ENCODE assay signal across 1 cellular context in the genomic region with DNA sequence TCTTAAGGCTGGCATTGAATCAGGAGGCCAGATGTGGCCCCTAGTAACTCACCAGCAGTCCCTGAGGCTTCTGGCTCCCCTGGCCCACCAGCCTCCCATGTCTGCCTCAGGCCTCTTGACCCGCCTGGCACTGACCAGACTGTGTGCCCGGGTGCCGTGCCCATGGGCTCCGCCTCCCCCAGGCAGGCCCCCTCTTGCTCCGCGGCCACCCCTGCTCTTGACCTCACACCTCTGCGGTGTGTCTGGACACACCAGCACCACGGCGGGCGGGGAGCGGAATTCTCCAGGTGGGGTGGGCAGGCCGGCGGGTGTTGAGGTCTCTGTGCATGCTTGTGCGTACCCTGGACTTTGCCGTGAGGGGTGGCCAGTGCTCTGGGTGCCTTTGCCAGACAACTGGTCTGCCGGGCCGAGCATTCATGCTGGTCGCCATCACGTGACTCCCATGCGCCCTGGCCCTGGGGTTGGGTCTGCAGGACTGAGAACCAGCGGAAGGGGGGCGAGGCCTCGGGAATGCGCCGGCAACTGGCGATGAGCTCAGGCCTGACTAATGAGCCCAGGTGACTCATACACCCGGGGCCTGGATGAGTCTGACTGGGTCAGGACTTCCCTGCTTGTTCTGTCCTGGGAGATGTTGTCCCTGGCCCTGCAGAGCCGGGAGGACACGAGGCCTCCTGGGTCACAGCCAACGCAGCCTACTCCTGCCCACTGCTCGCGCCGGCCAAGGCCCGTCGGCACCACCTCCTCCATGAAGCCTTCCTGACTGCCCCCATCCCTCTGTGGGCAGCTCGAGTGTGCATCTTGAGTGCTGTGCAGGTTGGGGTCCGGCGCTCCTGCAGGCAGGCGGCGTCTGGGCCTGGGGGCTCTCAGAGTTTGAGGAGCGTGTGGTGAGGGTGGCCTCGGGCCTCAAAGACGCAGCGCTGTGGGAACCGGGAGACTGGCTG.
TF ChIP-seq lines count a peak whose summit lies in the region.

No MANE protein-coding gene starts in this region.

TF ChIP-seq in K562, 482 proteins besides CTCF, POLR2A, EP300 and RAD21 (continued from another document):
- TF ChIP-seq TOE1 (IDR thresholded peaks at IDR 0.05; ENCODE audit: borderline replicate concordance) (peak; percentile 94), TOE1 (CRISPR knock-in tag; IDR thresholded peaks at IDR 0.05; ENCODE audit: borderline replicate concordance, low read depth) (no peak), ZFX (CRISPR knock-in tag; IDR thresholded peaks at IDR 0.05) (peak; percentile 59), LARP7 (IDR thresholded peaks at IDR 0.05) (no peak), EWSR1 (IDR thresholded peaks at IDR 0.05; ENCODE audit: borderline replicate concordance, low read depth, partially characterized antibody) (no peak), RBM15 (IDR thresholded peaks at IDR 0.05; ENCODE audit: insufficient read depth, low read length) (no peak), PHF21A (IDR thresholded peaks at IDR 0.05; ENCODE audit: borderline replicate concordance, low read depth) (no peak), HMG20B (CRISPR knock-in tag; IDR thresholded peaks at IDR 0.05) (no peak), CCAR2 (IDR thresholded peaks at IDR 0.05; ENCODE audit: low read depth, low read length) (no peak), GTF2F1 (IDR thresholded peaks at IDR 0.05; ENCODE audit: low read depth, low read length) (no peak), KLF13 (tag; IDR thresholded peaks at IDR 0.05; ENCODE audit: borderline replicate concordance, low read depth) (no peak), ATF1 (CRISPR knock-in tag; IDR thresholded peaks at IDR 0.05) (no peak), ATF1 (tag; IDR thresholded peaks at IDR 0.05) (no peak), ZNF77 (CRISPR knock-in tag; IDR thresholded peaks at IDR 0.05) (no peak), NFIX (CRISPR knock-in tag; IDR thresholded peaks at IDR 0.05; ENCODE audit: low read depth) (no peak), PRMT5 (CRISPR knock-in tag; IDR thresholded peaks at IDR 0.05) (no peak), PML (IDR thresholded peaks at IDR 0.05; ENCODE audit: low read length) (no peak), TCF7 (IDR thresholded peaks at IDR 0.05; ENCODE audit: borderline replicate concordance) (no peak), GTF2E2 (tag; IDR thresholded peaks at IDR 0.05) (no peak), KDM4B (IDR thresholded peaks at IDR 0.05; ENCODE audit: borderline replicate concordance in 2 of 2, low read depth in 1 of 2) (no peak), NONO (IDR thresholded peaks at IDR 0.05; ENCODE audit: low read depth in 2 of 2, low read length in 1 of 2) (no peak), ZNF444 (CRISPR knock-in tag; IDR thresholded peaks at IDR 0.05) (no peak), RNF2 (IDR thresholded peaks at IDR 0.05) (no peak), ZNF143 (CRISPR knock-in tag; IDR thresholded peaks at IDR 0.05) (no peak), ZBTB7A (IDR thresholded peaks at IDR 0.05; ENCODE audit: borderline replicate concordance, control insufficient read depth, low read depth, low read length) (peak; percentile 79; the same call in 1 of the 2 replicates), STAG1 (CRISPR knock-in tag; IDR thresholded peaks at IDR 0.05; ENCODE audit: borderline replicate concordance) (no peak), ARNT (IDR thresholded peaks at IDR 0.05) (no peak), RFX5 (IDR thresholded peaks at IDR 0.05; ENCODE audit: low read depth, low read length) (no peak), BDP1 (IDR thresholded peaks at IDR 0.05; ENCODE audit: insufficient read depth, insufficient read length) (no peak), ZNF785 (CRISPR knock-in tag; IDR thresholded peaks at IDR 0.05) (no peak), ASH1L (IDR thresholded peaks at IDR 0.05; ENCODE audit: borderline replicate concordance, low read depth, partially characterized antibody) (no peak), ZNF75A (CRISPR knock-in tag; IDR thresholded peaks at IDR 0.05) (no peak), CHCHD3 (CRISPR knock-in tag; IDR thresholded peaks at IDR 0.05) (no peak), KAT2B (IDR thresholded peaks at IDR 0.05; ENCODE audit: low read depth, low read length) (no peak), KLF16 (IDR thresholded peaks at IDR 0.05) (no peak), ZKSCAN1 (IDR thresholded peaks at IDR 0.05; ENCODE audit: low read depth, low read length) (no peak)
- TF ChIP-seq, protein P1, sequence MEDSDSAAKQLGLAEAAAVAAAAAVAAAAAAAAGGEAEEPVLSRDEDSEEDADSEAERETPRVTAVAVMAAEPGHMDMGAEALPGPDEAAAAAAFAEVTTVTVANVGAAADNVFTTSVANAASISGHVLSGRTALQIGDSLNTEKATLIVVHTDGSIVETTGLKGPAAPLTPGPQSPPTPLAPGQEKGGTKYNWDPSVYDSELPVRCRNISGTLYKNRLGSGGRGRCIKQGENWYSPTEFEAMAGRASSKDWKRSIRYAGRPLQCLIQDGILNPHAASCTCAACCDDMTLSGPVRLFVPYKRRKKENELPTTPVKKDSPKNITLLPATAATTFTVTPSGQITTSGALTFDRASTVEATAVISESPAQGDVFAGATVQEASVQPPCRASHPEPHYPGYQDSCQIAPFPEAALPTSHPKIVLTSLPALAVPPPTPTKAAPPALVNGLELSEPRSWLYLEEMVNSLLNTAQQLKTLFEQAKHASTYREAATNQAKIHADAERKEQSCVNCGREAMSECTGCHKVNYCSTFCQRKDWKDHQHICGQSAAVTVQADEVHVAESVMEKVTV (CRISPR knock-in tag; IDR thresholded peaks at IDR 0.05): no peak
- TF ChIP-seq, protein P2, sequence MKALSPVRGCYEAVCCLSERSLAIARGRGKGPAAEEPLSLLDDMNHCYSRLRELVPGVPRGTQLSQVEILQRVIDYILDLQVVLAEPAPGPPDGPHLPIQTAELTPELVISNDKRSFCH (CRISPR knock-in tag; IDR thresholded peaks at IDR 0.05): no peak
- TF ChIP-seq, protein P2 (tag; IDR thresholded peaks at IDR 0.05): no peak
- TF ChIP-seq, protein P3, sequence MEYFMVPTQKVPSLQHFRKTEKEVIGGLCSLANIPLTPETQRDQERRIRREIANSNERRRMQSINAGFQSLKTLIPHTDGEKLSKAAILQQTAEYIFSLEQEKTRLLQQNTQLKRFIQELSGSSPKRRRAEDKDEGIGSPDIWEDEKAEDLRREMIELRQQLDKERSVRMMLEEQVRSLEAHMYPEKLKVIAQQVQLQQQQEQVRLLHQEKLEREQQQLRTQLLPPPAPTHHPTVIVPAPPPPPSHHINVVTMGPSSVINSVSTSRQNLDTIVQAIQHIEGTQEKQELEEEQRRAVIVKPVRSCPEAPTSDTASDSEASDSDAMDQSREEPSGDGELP (CRISPR knock-in tag; IDR thresholded peaks at IDR 0.05; ENCODE audit: borderline replicate concordance): peak; percentile 54; the same call in 1 of the 2 replicates
- TF ChIP-seq, protein P4, sequence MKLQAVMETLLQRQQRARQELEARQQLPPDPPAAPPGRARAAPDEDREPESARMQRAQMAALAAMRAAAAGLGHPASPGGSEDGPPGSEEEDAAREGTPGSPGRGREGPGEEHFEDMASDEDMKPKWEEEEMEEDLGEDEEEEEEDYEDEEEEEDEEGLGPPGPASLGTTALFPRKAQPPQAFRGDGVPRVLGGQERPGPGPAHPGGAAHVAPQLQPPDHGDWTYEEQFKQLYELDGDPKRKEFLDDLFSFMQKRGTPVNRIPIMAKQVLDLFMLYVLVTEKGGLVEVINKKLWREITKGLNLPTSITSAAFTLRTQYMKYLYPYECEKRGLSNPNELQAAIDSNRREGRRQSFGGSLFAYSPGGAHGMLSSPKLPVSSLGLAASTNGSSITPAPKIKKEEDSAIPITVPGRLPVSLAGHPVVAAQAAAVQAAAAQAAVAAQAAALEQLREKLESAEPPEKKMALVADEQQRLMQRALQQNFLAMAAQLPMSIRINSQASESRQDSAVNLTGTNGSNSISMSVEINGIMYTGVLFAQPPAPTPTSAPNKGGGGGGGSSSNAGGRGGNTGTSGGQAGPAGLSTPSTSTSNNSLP (IDR thresholded peaks at IDR 0.05; ENCODE audit: borderline replicate concordance, low read depth, low read length): no peak
- TF ChIP-seq, protein P5, sequence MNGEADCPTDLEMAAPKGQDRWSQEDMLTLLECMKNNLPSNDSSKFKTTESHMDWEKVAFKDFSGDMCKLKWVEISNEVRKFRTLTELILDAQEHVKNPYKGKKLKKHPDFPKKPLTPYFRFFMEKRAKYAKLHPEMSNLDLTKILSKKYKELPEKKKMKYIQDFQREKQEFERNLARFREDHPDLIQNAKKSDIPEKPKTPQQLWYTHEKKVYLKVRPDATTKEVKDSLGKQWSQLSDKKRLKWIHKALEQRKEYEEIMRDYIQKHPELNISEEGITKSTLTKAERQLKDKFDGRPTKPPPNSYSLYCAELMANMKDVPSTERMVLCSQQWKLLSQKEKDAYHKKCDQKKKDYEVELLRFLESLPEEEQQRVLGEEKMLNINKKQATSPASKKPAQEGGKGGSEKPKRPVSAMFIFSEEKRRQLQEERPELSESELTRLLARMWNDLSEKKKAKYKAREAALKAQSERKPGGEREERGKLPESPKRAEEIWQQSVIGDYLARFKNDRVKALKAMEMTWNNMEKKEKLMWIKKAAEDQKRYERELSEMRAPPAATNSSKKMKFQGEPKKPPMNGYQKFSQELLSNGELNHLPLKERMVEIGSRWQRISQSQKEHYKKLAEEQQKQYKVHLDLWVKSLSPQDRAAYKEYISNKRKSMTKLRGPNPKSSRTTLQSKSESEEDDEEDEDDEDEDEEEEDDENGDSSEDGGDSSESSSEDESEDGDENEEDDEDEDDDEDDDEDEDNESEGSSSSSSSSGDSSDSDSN (IDR thresholded peaks at IDR 0.05; ENCODE audit: borderline replicate concordance in 1 of 2, low read depth in 2 of 2, low read length in 2 of 2): peak; percentile 74 to 97; a peak in 2 of 4 replicates
- TF ChIP-seq, protein P6, sequence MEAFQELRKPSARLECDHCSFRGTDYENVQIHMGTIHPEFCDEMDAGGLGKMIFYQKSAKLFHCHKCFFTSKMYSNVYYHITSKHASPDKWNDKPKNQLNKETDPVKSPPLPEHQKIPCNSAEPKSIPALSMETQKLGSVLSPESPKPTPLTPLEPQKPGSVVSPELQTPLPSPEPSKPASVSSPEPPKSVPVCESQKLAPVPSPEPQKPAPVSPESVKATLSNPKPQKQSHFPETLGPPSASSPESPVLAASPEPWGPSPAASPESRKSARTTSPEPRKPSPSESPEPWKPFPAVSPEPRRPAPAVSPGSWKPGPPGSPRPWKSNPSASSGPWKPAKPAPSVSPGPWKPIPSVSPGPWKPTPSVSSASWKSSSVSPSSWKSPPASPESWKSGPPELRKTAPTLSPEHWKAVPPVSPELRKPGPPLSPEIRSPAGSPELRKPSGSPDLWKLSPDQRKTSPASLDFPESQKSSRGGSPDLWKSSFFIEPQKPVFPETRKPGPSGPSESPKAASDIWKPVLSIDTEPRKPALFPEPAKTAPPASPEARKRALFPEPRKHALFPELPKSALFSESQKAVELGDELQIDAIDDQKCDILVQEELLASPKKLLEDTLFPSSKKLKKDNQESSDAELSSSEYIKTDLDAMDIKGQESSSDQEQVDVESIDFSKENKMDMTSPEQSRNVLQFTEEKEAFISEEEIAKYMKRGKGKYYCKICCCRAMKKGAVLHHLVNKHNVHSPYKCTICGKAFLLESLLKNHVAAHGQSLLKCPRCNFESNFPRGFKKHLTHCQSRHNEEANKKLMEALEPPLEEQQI (IDR thresholded peaks at IDR 0.05): no peak
TF ChIP-seq in K562: peak in this region for 52.
